Comparison of ENCODE assay signal across 8 cellular contexts in the genomic region with DNA sequence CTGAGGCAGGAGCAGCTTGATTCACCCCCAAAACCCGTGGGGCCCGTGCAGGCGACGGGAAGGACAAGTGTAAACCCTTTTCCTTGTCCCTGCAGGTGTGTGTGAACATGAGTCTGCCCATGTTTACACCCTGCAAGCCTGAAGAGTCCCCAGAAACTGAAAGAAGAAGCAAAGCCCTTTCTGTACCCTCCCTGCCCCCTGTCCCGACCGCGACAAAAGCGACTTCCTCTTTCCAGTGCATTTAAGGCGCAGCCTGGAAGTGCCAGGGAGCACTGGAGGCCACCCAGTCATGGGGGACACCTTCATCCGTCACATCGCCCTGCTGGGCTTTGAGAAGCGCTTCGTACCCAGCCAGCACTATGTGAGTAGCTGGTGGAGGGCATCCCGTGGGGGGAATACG.
DNase-seq lines count a peak whose midpoint lies in the region; ATAC-seq, FAIRE-seq and TF ChIP-seq lines count a peak whose summit lies in the region.
"Not testable (repeated sequence)": the region's sequence is repeated elsewhere in the genome, so short reads cannot be mapped to it uniquely, and the experiment has no call there.

No MANE protein-coding gene starts in this region.

- H3K4me1 ChIP-seq in HepG2 (ENCODE audit: insufficient read depth, low read length); upper lobe of right lung: not testable (repeated sequence)

- DNase-seq in activated CD8-positive, alpha-beta T cell treated with anti-CD3 and anti-CD28 coated beads, Interleukin-2, amount 10 ng/mL, durations not matched to agents 7 days and 5 days; HepG2 (ENCODE audit: low spot score); upper lobe of right lung: not testable (repeated sequence)

- not testable (repeated sequence) for TF ChIP-seq POLR2A in HepG2 (IDR thresholded peaks at IDR 0.05; ENCODE audit: insufficient read depth in 1 of 2, low read depth in 2 of 2, low read length in 2 of 2)

- ATAC-seq in GM18858 (IDR thresholded peaks at IDR 0.05; ENCODE audit: unreplicated experiment) (peak; percentile 74), GM19452 (IDR thresholded peaks at IDR 0.05; ENCODE audit: unreplicated experiment) (peak; percentile 80), GM21786 (IDR thresholded peaks at IDR 0.05; ENCODE audit: unreplicated experiment) (peak; percentile 78), HG02973 (IDR thresholded peaks at IDR 0.05; ENCODE audit: unreplicated experiment) (peak; percentile 62), HG03354 (IDR thresholded peaks at IDR 0.05; ENCODE audit: poor library complexity, severe bottlenecking, unreplicated experiment) (peak; percentile 83), HepG2 (peak; percentile 21), upper lobe of right lung (peak; percentile 90)
- ATAC-seq in activated CD8-positive, alpha-beta T cell treated with anti-CD3 and anti-CD28 coated beads, Interleukin-2, amount 10 ng/mL, durations not matched to agents 7 days and 5 days = peak; percentile 42

- WGBS in HepG2 (ENCODE audit: low lambda C conversion rate) = no CpG with 5 or more reads among the region's 15 CpGs

- H3K27ac Mint-ChIP-seq in activated CD8-positive, alpha-beta T cell treated with anti-CD3 and anti-CD28 coated beads, Interleukin-2, amount 10 ng/mL, durations not matched to agents 7 days and 5 days = not testable (repeated sequence)

- not testable (repeated sequence) for H3K4me3 ChIP-seq in HepG2 (replicated peaks in 1 of 3; ENCODE audit: insufficient read depth in 1 of 3, low read depth in 2 of 3, low read length in 3 of 3); upper lobe of right lung

- not testable (repeated sequence) for H3K4me3 Mint-ChIP-seq in activated CD8-positive, alpha-beta T cell treated with anti-CD3 and anti-CD28 coated beads, Interleukin-2, amount 10 ng/mL, durations not matched to agents 7 days and 5 days

- TF ChIP-seq CTCF in HepG2 (CRISPR knock-in tag; IDR thresholded peaks at IDR 0.05); upper lobe of right lung (IDR thresholded peaks at IDR 0.05): not testable (repeated sequence)

- intact Hi-C loops in HepG2 (cut with micrococcal nuclease; ENCODE audit: unreplicated experiment); upper lobe of right lung (cut with DNase I): not testable (repeated sequence)

- not testable (repeated sequence) for H3K27me3 ChIP-seq in HepG2 (ENCODE audit: control insufficient read depth in 1 of 2, insufficient read depth in 2 of 2, low read length in 2 of 2); upper lobe of right lung

- not testable (repeated sequence) for H3K27ac ChIP-seq in HepG2 (ENCODE audit: extremely low read length, insufficient read depth, low read length); upper lobe of right lung

- not testable (repeated sequence) for TF ChIP-seq RAD21 in HepG2 (CRISPR knock-in tag; IDR thresholded peaks at IDR 0.05)

- not testable (repeated sequence) for H3K27me3 Mint-ChIP-seq in activated CD8-positive, alpha-beta T cell treated with anti-CD3 and anti-CD28 coated beads, Interleukin-2, amount 10 ng/mL, durations not matched to agents 7 days and 5 days (ENCODE audit: low read depth)

- POLR2A ChIA-PET in activated CD8-positive, alpha-beta T cell treated with anti-CD3 and anti-CD28 coated beads, Interleukin-2, amount 10 ng/mL, durations not matched to agents 7 days and 5 days (lab: Charles Lee); HepG2 (lab: Yijun Ruan, JAX): not testable (repeated sequence)

- H3K9me3 Mint-ChIP-seq in activated CD8-positive, alpha-beta T cell treated with anti-CD3 and anti-CD28 coated beads, Interleukin-2, amount 10 ng/mL, durations not matched to agents 7 days and 5 days (ENCODE audit: insufficient read depth) = not testable (repeated sequence)

- CTCF ChIA-PET in activated CD8-positive, alpha-beta T cell treated with anti-CD3 and anti-CD28 coated beads, Interleukin-2, amount 10 ng/mL, durations not matched to agents 7 days and 5 days (lab: Charles Lee); HepG2 (lab: Yijun Ruan, JAX; ENCODE audit: low intra/inter-chr PET ratio, low total read pairs): not testable (repeated sequence)

- H3K9ac ChIP-seq in HepG2 (ENCODE audit: insufficient read depth, low read depth, low read length) = not testable (repeated sequence)

- H3K36me3 ChIP-seq in HepG2 (replicated peaks in 1 of 2; ENCODE audit: control insufficient read depth in 1 of 2, insufficient read depth in 2 of 2, low read length in 2 of 2); upper lobe of right lung: not testable (repeated sequence)

- H2AFZ ChIP-seq in HepG2 (ENCODE audit: low read length) = not testable (repeated sequence)

- not testable (repeated sequence) for TF ChIP-seq EP300 in HepG2 (IDR thresholded peaks at IDR 0.05; ENCODE audit: low read depth in 2 of 2, low read length in 2 of 2); HepG2 (CRISPR knock-in tag; IDR thresholded peaks at IDR 0.05; ENCODE audit: borderline replicate concordance)

- not testable (repeated sequence) for BruUV-seq in HepG2 (replicated peaks; lab: Mats Ljungman, UMichigan)

- not testable (repeated sequence) for H3K4me2 ChIP-seq in HepG2 (ENCODE audit: low read depth, low read length)

- H3K79me2 ChIP-seq in HepG2 (ENCODE audit: insufficient read depth, low read length) = not testable (repeated sequence)

- not testable (repeated sequence) for FAIRE-seq in HepG2 (lab: Jason Lieb, UNC)

- not testable (repeated sequence) for H4K20me1 ChIP-seq in HepG2 (ENCODE audit: insufficient read depth, low read length)

- not testable (repeated sequence) for H3K36me3 Mint-ChIP-seq in activated CD8-positive, alpha-beta T cell treated with anti-CD3 and anti-CD28 coated beads, Interleukin-2, amount 10 ng/mL, durations not matched to agents 7 days and 5 days (ENCODE audit: low read depth)

- H3K4me1 Mint-ChIP-seq in activated CD8-positive, alpha-beta T cell treated with anti-CD3 and anti-CD28 coated beads, Interleukin-2, amount 10 ng/mL, durations not matched to agents 7 days and 5 days (ENCODE audit: low read depth) = not testable (repeated sequence)

- not testable (repeated sequence) for H3K9me3 ChIP-seq in HepG2 (ENCODE audit: low read length); upper lobe of right lung

- in situ Hi-C loops in HepG2 (cut with HindIII; ENCODE audit: extremely low pct_ligation_motif_present, low pct_unique_long_range_greater_than_20kb) = not testable (repeated sequence)

Comparison
In these comparisons a context has a peak if more than half of its experiments do, and no peak if none do; other contexts are left out.
1. ATAC-seq: peak in every context shown above with its lines; median percentile 90 in upper lobe of right lung; 83 in HG03354; 80 in GM19452; 78 in GM21786; 74 in GM18858; 62 in HG02973; 42 in activated CD8-positive, alpha-beta T cell treated with anti-CD3 and anti-CD28 coated beads, Interleukin-2, amount 10 ng/mL, durations not matched to agents 7 days and 5 days; 21 in HepG2.